In genomic region chr6:41768545-41769308, GRCh38 we compare ENCODE assay signal across 1 cellular context.
TF ChIP-seq lines count a peak whose summit lies in the region.

No MANE protein-coding gene starts in this region.

TF ChIP-seq in HepG2, 621 proteins besides CTCF, POLR2A, EP300 and RAD21 (continued from another document and continues in another):
- TF ChIP-seq ZNF576 (CRISPR knock-in tag; IDR thresholded peaks at IDR 0.05): no peak
- peak; percentile 55 for TF ChIP-seq HDAC2 (CRISPR knock-in tag; IDR thresholded peaks at IDR 0.05)
- no peak for TF ChIP-seq CERS6 (CRISPR knock-in tag; IDR thresholded peaks at IDR 0.05)
- TF ChIP-seq GTF3A (CRISPR knock-in tag; conservative IDR thresholded peaks at IDR 0.05): no peak
- TF ChIP-seq RERE (CRISPR knock-in tag; IDR thresholded peaks at IDR 0.05; ENCODE audit: low read depth): no peak
- no peak for TF ChIP-seq ZNF777 (CRISPR knock-in tag; IDR thresholded peaks at IDR 0.05)
- TF ChIP-seq ZNF572 (CRISPR knock-in tag; IDR thresholded peaks at IDR 0.05): no peak
- TF ChIP-seq KIAA2018 (CRISPR knock-in tag; IDR thresholded peaks at IDR 0.05; ENCODE audit: borderline replicate concordance): no peak
- TF ChIP-seq ZNF24 (IDR thresholded peaks at IDR 0.05): no peak
- no peak for TF ChIP-seq DRAP1 (CRISPR knock-in tag; IDR thresholded peaks at IDR 0.05)
- no peak for TF ChIP-seq RFXANK (CRISPR knock-in tag; IDR thresholded peaks at IDR 0.05)
- no peak for TF ChIP-seq GRHL1 (CRISPR knock-in tag; conservative IDR thresholded peaks at IDR 0.05)
- no peak for TF ChIP-seq ZNF101 (CRISPR knock-in tag; IDR thresholded peaks at IDR 0.05; ENCODE audit: borderline replicate concordance, low read depth)
- TF ChIP-seq DNMT1 (CRISPR knock-in tag; IDR thresholded peaks at IDR 0.05): no peak
- no peak for TF ChIP-seq GTF2F1 (IDR thresholded peaks at IDR 0.05; ENCODE audit: low read length)
- TF ChIP-seq TAF1 (CRISPR knock-in tag; IDR thresholded peaks at IDR 0.05): no peak; the same call in 1 of the 2 replicates
- TF ChIP-seq ZXDC (CRISPR knock-in tag; IDR thresholded peaks at IDR 0.05): no peak
- TF ChIP-seq KMT2A (CRISPR knock-in tag; IDR thresholded peaks at IDR 0.05): no peak
- TF ChIP-seq ARNTL (CRISPR knock-in tag; IDR thresholded peaks at IDR 0.05): no peak
- no peak; the same call in 1 of the 2 replicates for TF ChIP-seq NR2C2 (CRISPR knock-in tag; IDR thresholded peaks at IDR 0.05; ENCODE audit: borderline replicate concordance)
- TF ChIP-seq ZFP1 (CRISPR knock-in tag; IDR thresholded peaks at IDR 0.05): no peak
- TF ChIP-seq SOX5 (CRISPR knock-in tag; IDR thresholded peaks at IDR 0.05; ENCODE audit: borderline replicate concordance): peak; percentile 43; the same call in 1 of the 2 replicates
- no peak for TF ChIP-seq BHLHE40 (IDR thresholded peaks at IDR 0.05; ENCODE audit: low read length)
- TF ChIP-seq KLF9 (CRISPR knock-in tag; IDR thresholded peaks at IDR 0.05; ENCODE audit: low read depth): no peak
- TF ChIP-seq ZBTB14 (CRISPR knock-in tag; IDR thresholded peaks at IDR 0.05): no peak
- TF ChIP-seq NONO (IDR thresholded peaks at IDR 0.05): no peak
- no peak for TF ChIP-seq NONO (CRISPR knock-in tag; conservative IDR thresholded peaks at IDR 0.05)
- TF ChIP-seq ZNF18 (CRISPR knock-in tag; IDR thresholded peaks at IDR 0.05; ENCODE audit: insufficient replicate concordance): no peak
- TF ChIP-seq ONECUT2 (CRISPR knock-in tag; IDR thresholded peaks at IDR 0.05): no peak
- TF ChIP-seq ZNF263 (CRISPR knock-in tag; IDR thresholded peaks at IDR 0.05): peak; percentile 37
- no peak for TF ChIP-seq ATF7-NPFF (CRISPR knock-in tag; IDR thresholded peaks at IDR 0.05; ENCODE audit: low read depth)
- peak; percentile 76; the same call in 1 of the 2 replicates for TF ChIP-seq ZNF275 (CRISPR knock-in tag; IDR thresholded peaks at IDR 0.05; ENCODE audit: borderline replicate concordance)
- TF ChIP-seq TEAD2 (CRISPR knock-in tag; IDR thresholded peaks at IDR 0.05): no peak
